In genomic region chr2:111883661-111884591, GRCh38 we compare ENCODE assay signal across 8 cellular contexts. TPM values are rescaled to one million over a fixed set of nuclear protein-coding genes. Genes with fewer than 3 reads are reported as not detected.
DNase-seq lines count a peak whose midpoint lies in the region; ATAC-seq and TF ChIP-seq lines count a peak whose summit lies in the region.

Gene ANAPC1, minus strand, starts transcription at chr2:111884193. Its CDS starts 3,368 bp downstream, at chr2:111880825.

- H3F3A ChIP-seq in PC-3 (ENCODE audit: low read length, unreplicated experiment), result no peaks in the 10 kb centered on the region

- H3K27me3 ChIP-seq in HUES6 (ENCODE audit: control insufficient read depth, insufficient read depth, low read length) (no peaks in the 10 kb centered on the region), PC-3 (ENCODE audit: low read length) (no peaks in the 10 kb centered on the region), mucosa of stomach (ENCODE audit: control insufficient read depth, insufficient read depth, low read length) (no peaks in the 10 kb centered on the region)

- H3K9me2 ChIP-seq in PC-3 (replicated peaks; ENCODE audit: low read length), result no peaks in the 10 kb centered on the region

- H3K4me1 ChIP-seq in HUES6 (ENCODE audit: control insufficient read depth, insufficient read depth, low read length), result no peaks in the 10 kb centered on the region
- peaks cover 9% of the 10 kb centered on the region; the same call in 1 of the 2 replicates for H3K4me1 ChIP-seq in PC-3 (ENCODE audit: insufficient read depth, low read length)
- H3K4me1 ChIP-seq in mucosa of stomach (ENCODE audit: control insufficient read depth, insufficient read depth, low read length), result no peaks in the 10 kb centered on the region

- H3K79me2 ChIP-seq in PC-3 (ENCODE audit: low read length), result peaks cover 37% of the 10 kb centered on the region

- H3K9ac ChIP-seq in HUES6 (ENCODE audit: low read length), result peak within 1 kb of the TSS; percentile 94
- H3K9ac ChIP-seq in PC-3 (ENCODE audit: low read length), result peak within 1 kb of the TSS; percentile 93
- H3K9ac ChIP-seq in mucosa of stomach (ENCODE audit: low read length), result peak within 1 kb of the TSS; percentile 77

- BruUV-seq in PC-3 (replicated peaks; lab: Mats Ljungman, UMichigan), result TSS peak; percentile 98

- peak; percentile 88 for TF ChIP-seq POLR2A in erythroblast (IDR thresholded peaks at IDR 0.05; ENCODE audit: low read length)

- POLR2A ChIA-PET in PC-3 (lab: Charles Lee; ENCODE audit: unreplicated experiment), result no interaction called here

- H4K20me1 ChIP-seq in PC-3 (ENCODE audit: low read length), result no peaks in the 10 kb centered on the region

- H3K4me2 ChIP-seq in PC-3 (ENCODE audit: low read length), result peak within 1 kb of the TSS; percentile 93

- intact Hi-C loops in PC-3 (cut with micrococcal nuclease), result loop anchor here (10.0 kb wide), 1 partner anchor 371 kb away; the partner anchor contains the start of gene ZC3H8

- H3K36me3 ChIP-seq in HUES6 (ENCODE audit: control insufficient read depth, insufficient read depth, low read length) (peaks cover 11% of the 10 kb centered on the region), PC-3 (ENCODE audit: low read depth, low read length) (no peaks in the 10 kb centered on the region), mucosa of stomach (ENCODE audit: control insufficient read depth, insufficient read depth, low read length) (no peaks in the 10 kb centered on the region)

- CTCF ChIA-PET in PC-3 (lab: Charles Lee), result interaction anchor here (0.6 to 0.7 kb wide), 2 partner anchors 9 to 359 kb away, joined by 3 read pairs; no protein-coding TSS in a partner anchor

- no peak for TF ChIP-seq CTCF in PC-3 (conservative IDR thresholded peaks at IDR 0.05; ENCODE audit: low read depth, low read length)

- ATAC-seq in GM21447 (IDR thresholded peaks at IDR 0.05; ENCODE audit: unreplicated experiment) (peak; percentile 86), PC-3 (peak; percentile 91)

- DNase-seq in DMS 273 treated with DMSO at 0.1 percent for 48 hours (lab: John Stamatoyannopoulos, UW), result peak; percentile 66
- DNase-seq in PC-3, result peak; percentile 81
- DNase-seq in activated T-cell treated with anti-CD3 and anti-CD28 coated beads for 4 hours, result peak; percentile 82
- peak; percentile 90 for DNase-seq in erythroblast (lab: John Stamatoyannopoulos, UW)
- peak; percentile 90 for DNase-seq in stimulated activated CD8-positive, alpha-beta memory T cell treated with anti-CD3 and anti-CD28 coated beads, Interleukin-4, amount 100 ng/mL, for 48 hours

- peak within 1 kb of the TSS; percentile 82 for H2AFZ ChIP-seq in PC-3 (ENCODE audit: low read length)

- H3K4me3 ChIP-seq in HUES6 (ENCODE audit: low read depth, low read length) (peak within 1 kb of the TSS; percentile 80), PC-3 (ENCODE audit: low read length) (peak within 1 kb of the TSS; percentile 99), mucosa of stomach (ENCODE audit: low read length) (peak within 1 kb of the TSS; percentile 80)

- no peaks in the 10 kb centered on the region for H3K9me3 ChIP-seq in HUES6 (ENCODE audit: control insufficient read depth, insufficient read depth, low read depth, low read length)
- no peaks in the 10 kb centered on the region for H3K9me3 ChIP-seq in PC-3 (ENCODE audit: low read length)
- no peaks in the 10 kb centered on the region for H3K9me3 ChIP-seq in mucosa of stomach (ENCODE audit: control insufficient read depth, low read length)

- H3K27ac ChIP-seq in HUES6 (ENCODE audit: low read depth, low read length) (peak within 1 kb of the TSS; percentile 92), PC-3 (ENCODE audit: low read length) (peak within 1 kb of the TSS; percentile 70)

RNA-seq across cellular contexts. Expression of gene ANAPC1, which starts in this region (rescaled TPM):
- 94.4 and 97.9 TPM in 2 replicates for total RNA-seq in PC-3 (2014; rRNA removed)

Comparison
In these comparisons a context has a peak if more than half of its experiments do, and no peak if none do; other contexts are left out.
1. Peak in every context shown above with its lines: DNase-seq, ATAC-seq, H3K4me3 ChIP-seq and H3K27ac ChIP-seq.